19 cellular contexts compared by ENCODE assay signal in the genomic region with DNA sequence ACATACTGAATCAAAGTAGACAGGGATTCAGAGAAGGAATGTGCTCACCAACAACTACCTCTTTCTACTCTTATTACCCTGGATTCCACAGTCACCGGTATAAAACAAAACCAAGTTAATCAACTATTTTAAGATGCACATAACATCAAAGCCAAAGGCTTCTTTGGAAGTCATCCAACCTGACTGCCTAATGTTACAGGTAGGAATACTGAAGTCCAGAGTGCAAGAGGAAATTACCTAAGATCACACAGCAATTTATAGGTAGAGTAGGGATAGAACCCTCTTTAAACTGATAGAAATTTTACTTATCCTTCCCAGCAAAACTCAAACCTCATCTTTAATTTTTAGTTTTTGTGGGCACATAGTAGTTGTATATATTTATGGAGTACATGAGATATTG.
DNase-seq lines count a peak whose midpoint lies in the region; ATAC-seq, FAIRE-seq and TF ChIP-seq lines count a peak whose summit lies in the region.
"Had no signal": no experiment of that assay in that cellular context is flagged by ENCODE, and none has a peak within 500 bp of the region (broad histone marks: within the 10 kb centered on the region; RNA-seq: fewer than 3 reads in every experiment).

No MANE protein-coding gene starts in this region.

- no peak overlapping the region for H2AFZ ChIP-seq in HepG2 (ENCODE audit: low read length)
- H2AFZ ChIP-seq: GM23338 had no signal

- WGBS in liver = 33% methylated on average over 1 of the region's 1 CpG
- WGBS in HepG2 (ENCODE audit: low lambda C conversion rate) = 0% methylated on average over 1 of the region's 1 CpG

- POLR2A ChIA-PET in HepG2 (lab: Yijun Ruan, JAX) = no interaction called here

- in situ Hi-C loops in HepG2 (cut with HindIII; ENCODE audit: extremely low pct_ligation_motif_present, low pct_unique_long_range_greater_than_20kb) = no loop called here

- no peak for FAIRE-seq in HepG2 (lab: Jason Lieb, UNC)
- FAIRE-seq: GM18507 had no signal

- peaks cover 24% of the 10 kb centered on the region for H3K36me3 Mint-ChIP-seq in activated CD8-positive, alpha-beta memory T cell treated with anti-CD3 and anti-CD28 coated beads, Interleukin-2, amount 10 ng/mL, durations not matched to agents 7 days and 5 days

- H4K20me1 ChIP-seq in HepG2 (ENCODE audit: insufficient read depth, low read length) = no peaks in the 10 kb centered on the region

- H3K9me3 Mint-ChIP-seq in activated CD8-positive, alpha-beta memory T cell treated with anti-CD3 and anti-CD28 coated beads, Interleukin-2, amount 10 ng/mL, durations not matched to agents 7 days and 5 days (ENCODE audit: low read depth) = no peaks in the 10 kb centered on the region
- H3K9me3 Mint-ChIP-seq: CD8-positive, alpha-beta memory T cell; GM23338 had no signal

- H3K27ac Mint-ChIP-seq in activated CD8-positive, alpha-beta memory T cell treated with anti-CD3 and anti-CD28 coated beads, Interleukin-2, amount 10 ng/mL, durations not matched to agents 7 days and 5 days = no peak overlapping the region
- H3K27ac Mint-ChIP-seq: GM23338 had no signal

- no peak overlapping the region for H3K4me3 Mint-ChIP-seq in activated CD8-positive, alpha-beta memory T cell treated with anti-CD3 and anti-CD28 coated beads, Interleukin-2, amount 10 ng/mL, durations not matched to agents 7 days and 5 days
- H3K4me3 Mint-ChIP-seq: CD8-positive, alpha-beta memory T cell; GM23338 had no signal

- TF ChIP-seq CTCF in liver (IDR thresholded peaks at IDR 0.05; ENCODE audit: low read depth, low read length, missing input control) (no peak), HepG2 (CRISPR knock-in tag; IDR thresholded peaks at IDR 0.05) (no peak), neutrophil (IDR thresholded peaks at IDR 0.05) (no peak)

- TF ChIP-seq EP300 in HepG2 (IDR thresholded peaks at IDR 0.05; ENCODE audit: low read depth in 2 of 2, low read length in 2 of 2) = no peak
- TF ChIP-seq EP300 in HepG2 (CRISPR knock-in tag; IDR thresholded peaks at IDR 0.05; ENCODE audit: borderline replicate concordance) = no peak

- no peaks in the 10 kb centered on the region for H3K79me2 ChIP-seq in HepG2 (ENCODE audit: insufficient read depth, low read length)

- H3K4me2 ChIP-seq in HepG2 (ENCODE audit: low read depth, low read length) = no peak overlapping the region
- H3K4me2 ChIP-seq: BLaER1, GM23338 had no signal

- TF ChIP-seq RAD21 in liver (IDR thresholded peaks at IDR 0.05) (no peak), HepG2 (CRISPR knock-in tag; IDR thresholded peaks at IDR 0.05) (no peak)

- no peak for DNase-seq in HepG2 (ENCODE audit: low spot score)
- peak; percentile 39 for DNase-seq in cerebellar cortex (ENCODE audit: low spot score)
- no peak for DNase-seq in amygdala (lab: John Stamatoyannopoulos, UW)
- DNase-seq in hippocampal formation (lab: John Stamatoyannopoulos, UW) = no peak
- no peak for DNase-seq in iPS-NIHi11 (ENCODE audit: low spot score)
- no peak for DNase-seq in activated CD8-positive, alpha-beta memory T cell treated with anti-CD3 and anti-CD28 coated beads, Interleukin-2, amount 10 ng/mL, durations not matched to agents 7 days and 5 days
- DNase-seq: 8988T; AML-193; Caco-2; CD8-positive, alpha-beta memory T cell; DND-41; GF-D8; H7 had no signal

- intact Hi-C loops in HepG2 (cut with micrococcal nuclease; ENCODE audit: unreplicated experiment) = no loop called here

- H3K27me3 Mint-ChIP-seq in activated CD8-positive, alpha-beta memory T cell treated with anti-CD3 and anti-CD28 coated beads, Interleukin-2, amount 10 ng/mL, durations not matched to agents 7 days and 5 days = no peaks in the 10 kb centered on the region
- H3K27me3 Mint-ChIP-seq: CD8-positive, alpha-beta memory T cell had no signal

- peaks cover 4 to 46% (median 31%) of the 10 kb centered on the region in 4 donors for H3K4me1 ChIP-seq in liver (ENCODE audit: control insufficient read depth in 4 of 4, insufficient read depth in 4 of 4, low read length in 3 of 4)
- H3K4me1 ChIP-seq in HepG2 (ENCODE audit: insufficient read depth, low read length) = peaks cover 17% of the 10 kb centered on the region
- H3K4me1 ChIP-seq in neutrophil (ENCODE audit: control insufficient read depth in 1 of 2, insufficient read depth in 1 of 2, low read depth in 1 of 2, low read length in 1 of 2) = peaks cover 54 to 80% of the 10 kb centered on the region in 2 experiments
- H3K4me1 ChIP-seq: BLaER1, Caco-2 had no signal

- no peak for TF ChIP-seq POLR2A in HepG2 (IDR thresholded peaks at IDR 0.05; ENCODE audit: insufficient read depth in 1 of 2, low read depth in 2 of 2, low read length in 2 of 2)

- no peak overlapping the region for H3K9ac ChIP-seq in liver (ENCODE audit: low read depth in 1 of 2, low read length in 2 of 2)
- no peak overlapping the region for H3K9ac ChIP-seq in HepG2 (ENCODE audit: insufficient read depth, low read depth, low read length)
- H3K9ac ChIP-seq: BLaER1 had no signal

- H3K9me3 ChIP-seq in liver (ENCODE audit: control insufficient read depth in 4 of 4, low read length in 3 of 4) = no peaks in the 10 kb centered on the region
- H3K9me3 ChIP-seq in HepG2 (ENCODE audit: low read length) = no peaks in the 10 kb centered on the region
- H3K9me3 ChIP-seq in neutrophil = no peaks in the 10 kb centered on the region
- H3K9me3 ChIP-seq: BLaER1, Caco-2 had no signal

- ATAC-seq in HepG2 = no peak
- ATAC-seq in activated CD8-positive, alpha-beta memory T cell treated with anti-CD3 and anti-CD28 coated beads, Interleukin-2, amount 10 ng/mL, durations not matched to agents 7 days and 5 days = no peak
- ATAC-seq: GM23338 had no signal

- H3K4me1 Mint-ChIP-seq in activated CD8-positive, alpha-beta memory T cell treated with anti-CD3 and anti-CD28 coated beads, Interleukin-2, amount 10 ng/mL, durations not matched to agents 7 days and 5 days = peaks cover 11% of the 10 kb centered on the region

- H3K27me3 ChIP-seq in liver (ENCODE audit: control insufficient read depth in 4 of 4, insufficient read depth in 4 of 4, low read length in 3 of 4) = no peaks in the 10 kb centered on the region
- no peaks in the 10 kb centered on the region for H3K27me3 ChIP-seq in HepG2 (ENCODE audit: control insufficient read depth in 1 of 2, insufficient read depth in 2 of 2, low read length in 2 of 2)
- H3K27me3 ChIP-seq in neutrophil = no peaks in the 10 kb centered on the region
- H3K27me3 ChIP-seq: BLaER1 had no signal

- CTCF ChIA-PET in HepG2 (lab: Yijun Ruan, JAX; ENCODE audit: low intra/inter-chr PET ratio, low total read pairs) = no interaction called here
- CTCF ChIA-PET in activated CD8-positive, alpha-beta memory T cell treated with anti-CD3 and anti-CD28 coated beads, Interleukin-2, amount 10 ng/mL, durations not matched to agents 7 days and 5 days (lab: Charles Lee) = no interaction called here

- H3K4me3 ChIP-seq in liver (ENCODE audit: low read depth in 1 of 3, low read length in 3 of 3) = no peak overlapping the region
- H3K4me3 ChIP-seq in HepG2 (replicated peaks in 1 of 3; ENCODE audit: insufficient read depth in 1 of 3, low read depth in 2 of 3, low read length in 3 of 3) = no peak overlapping the region
- H3K4me3 ChIP-seq in neutrophil (ENCODE audit: low read depth in 1 of 2, low read length in 1 of 2) = no peak overlapping the region
- H3K4me3 ChIP-seq: BLaER1, GM23338 had no signal

- H3K27ac ChIP-seq in liver (ENCODE audit: low read depth in 1 of 2, low read length in 2 of 2) = no peak overlapping the region
- no peak overlapping the region for H3K27ac ChIP-seq in HepG2 (ENCODE audit: extremely low read length, insufficient read depth, low read length)
- peak overlapping the region; percentile 67 for H3K27ac ChIP-seq in neutrophil
- H3K27ac ChIP-seq: BLaER1, HL-60 had no signal

- no TSS peak for BruUV-seq in HepG2 (replicated peaks; lab: Mats Ljungman, UMichigan)

- H3K36me3 ChIP-seq in liver (ENCODE audit: control insufficient read depth in 4 of 4, insufficient read depth in 3 of 4, low read depth in 1 of 4, low read length in 3 of 4) (no peaks in the 10 kb centered on the region), HepG2 (replicated peaks in 1 of 2; ENCODE audit: control insufficient read depth in 1 of 2, insufficient read depth in 2 of 2, low read length in 2 of 2) (no peaks in the 10 kb centered on the region), neutrophil (peaks cover 1% of the 10 kb centered on the region)

TF ChIP-seq in liver, 16 proteins besides CTCF, POLR2A, EP300 and RAD21:
- peak; percentile 65 to 70 for TF ChIP-seq HNF4A (conservative IDR thresholded peaks at IDR 0.05)
- TF ChIP-seq EGR1 (IDR thresholded peaks at IDR 0.05; ENCODE audit: low read depth in 2 of 2) = no peak

TF ChIP-seq in HepG2, 621 proteins besides CTCF, POLR2A, EP300 and RAD21:
- TF ChIP-seq TMF1 (CRISPR knock-in tag; IDR thresholded peaks at IDR 0.05; ENCODE audit: low read depth) (no peak), PHF21A (CRISPR knock-in tag; IDR thresholded peaks at IDR 0.05) (no peak), GTF2F1 (IDR thresholded peaks at IDR 0.05; ENCODE audit: low read length) (no peak), ZNF34 (CRISPR knock-in tag; IDR thresholded peaks at IDR 0.05; ENCODE audit: borderline replicate concordance) (no peak), MED8 (CRISPR knock-in tag; IDR thresholded peaks at IDR 0.05; ENCODE audit: insufficient replicate concordance) (no peak), ZNF564 (CRISPR knock-in tag; IDR thresholded peaks at IDR 0.05) (no peak), CREB3 (CRISPR knock-in tag; IDR thresholded peaks at IDR 0.05) (no peak)
